ENCODE assay signal across 27 cellular contexts in genomic region chr2:202861987-202862386, GRCh38.
"Had no signal": no experiment of that assay in that cellular context is flagged by ENCODE, and none has a peak within 500 bp of the region (broad histone marks: within the 10 kb centered on the region; RNA-seq: fewer than 3 reads in every experiment).

No MANE protein-coding gene starts in this region.

- H3K36me3 ChIP-seq: stomach, suprapubic skin, thoracic aorta, thyroid gland, transverse colon, upper lobe of left lung, upper lobe of right lung, uterus, vagina had no signal

- H3K4me1 ChIP-seq: stomach, suprapubic skin, testis, thyroid gland, tibial artery, tibial nerve, transverse colon, upper lobe of left lung, upper lobe of right lung, uterus, vagina had no signal

- H3K9me3 ChIP-seq: stomach, suprapubic skin, testis, thoracic aorta, thyroid gland, tibial artery, transverse colon, upper lobe of left lung, upper lobe of right lung, uterus, vagina had no signal

- H3K27ac ChIP-seq: stomach, suprapubic skin, testis, thoracic aorta, thyroid gland, tibial artery, tibial nerve, transverse colon, upper lobe of left lung, upper lobe of right lung, uterus, vagina had no signal

- FAIRE-seq: urothelium cell line had no signal

- ATAC-seq: stimulated activated effector memory CD8-positive, alpha-beta T cell treated with anti-CD3 and anti-CD28 coated beads, Interleukin-12 subunit alpha, Interleukin-12 subunit beta, amount 100 ng/mL, for 72 hours; stimulated activated memory B cell treated with anti-CD40 and anti-IgM and Interleukin-4, amounts not matched to agents 10 μg/mL and 1 μg/mL and 100 μg/mL, for 72 hours; stimulated activated naive B cell treated with anti-CD40 and anti-IgM and Interleukin-4, amounts not matched to agents 10 μg/mL and 1 μg/mL and 100 μg/mL, for 72 hours; stimulated activated naive CD8-positive, alpha-beta T cell treated with anti-CD3 and anti-CD28 coated beads, Interleukin-15, amount 100 ng/mL, for 72 hours; stimulated activated naive CD8-positive, alpha-beta T cell treated with anti-CD3 and anti-CD28 coated beads, Interleukin-15, Interleukin-2, amounts not matched to agents 100 U/mL and 50 U/mL, for 24 hours; upper lobe of right lung had no signal

- H3K27me3 ChIP-seq: stomach, suprapubic skin, testis, thyroid gland, tibial artery, tibial nerve, transverse colon, upper lobe of left lung, upper lobe of right lung, uterus, vagina had no signal

- H3K4me3 ChIP-seq: stomach, suprapubic skin, testis, thoracic aorta, thyroid gland, tibial artery, tibial nerve, transverse colon, upper lobe of left lung, upper lobe of right lung, uterus, vagina had no signal

- DNase-seq: stimulated activated CD4-positive, alpha-beta T cell treated with anti-CD3 and anti-CD28 coated beads, Interleukin-2, amount 100 ng/mL, for 48 hours; stimulated activated CD4-positive, alpha-beta T cell treated with anti-CD3 and anti-CD28 coated beads, Interleukin-4, amount 100 ng/mL, for 1 hour; stimulated activated CD4-positive, alpha-beta T cell treated with anti-CD3 and anti-CD28 coated beads, Interleukin-4, amount 100 ng/mL, for 24 hours; stimulated activated CD4-positive, alpha-beta T cell treated with anti-CD3 and anti-CD28 coated beads, Interleukin-4, amount 100 ng/mL, for 4 hours; stimulated activated CD8-positive, alpha-beta memory T cell treated with anti-CD3 and anti-CD28 coated beads, Interleukin-4, amount 100 ng/mL, for 48 hours; stimulated activated naive B cell treated with anti-CD40 and anti-IgM and Interleukin-4, amounts not matched to agents 10 μg/mL and 1 μg/mL and 100 μg/mL, for 72 hours; stimulated activated naive CD4-positive, alpha-beta T cell; stimulated activated naive CD4-positive, alpha-beta T cell treated with Interleukin-2 at 50 U/mL for 16 hours; stimulated activated naive CD8-positive, alpha-beta T cell treated with anti-CD3 and anti-CD28 coated beads, Interleukin-15, amount 100 ng/mL, for 72 hours; stimulated activated naive CD8-positive, alpha-beta T cell treated with anti-CD3 and anti-CD28 coated beads, Interleukin-15, Interleukin-2, amounts not matched to agents 100 U/mL and 50 U/mL, for 24 hours; stomach; substantia nigra; testis; thyroid gland; tibial artery; transverse colon; trophoblast cell; upper lobe of left lung; upper lobe of right lung; uterus had no signal
